10 cellular contexts compared by ENCODE assay signal in genomic region chr3:31219131-31219843, GRCh38.
DNase-seq lines count a peak whose midpoint lies in the region; ATAC-seq, FAIRE-seq and TF ChIP-seq lines count a peak whose summit lies in the region.
"Had no signal": no experiment of that assay in that cellular context is flagged by ENCODE, and none has a peak within 500 bp of the region (broad histone marks: within the 10 kb centered on the region; RNA-seq: fewer than 3 reads in every experiment).

No MANE protein-coding gene starts in this region.

- TF ChIP-seq POLR2A in GM12891 (IDR thresholded peaks at IDR 0.05; ENCODE audit: low read depth, low read length) (no peak), esophagus squamous epithelium (IDR thresholded peaks at IDR 0.05) (no peak)

- no peaks in the 10 kb centered on the region for H3K27me3 ChIP-seq in esophagus squamous epithelium
- H3K27me3 ChIP-seq: upper lobe of left lung had no signal

- TF ChIP-seq CTCF in fibroblast of mammary gland (conservative IDR thresholded peaks at IDR 0.05; ENCODE audit: control insufficient read depth, insufficient read depth, low read depth, low read length): no peak
- TF ChIP-seq CTCF in MCF 10A (IDR thresholded peaks at IDR 0.05; ENCODE audit: unreplicated experiment): no peak
- no peak for TF ChIP-seq CTCF in esophagus squamous epithelium (IDR thresholded peaks at IDR 0.05)

- H3K4me3 ChIP-seq in fibroblast of mammary gland (ENCODE audit: control insufficient read depth, low read depth, low read length): no peak overlapping the region
- H3K4me3 ChIP-seq in esophagus squamous epithelium: no peak overlapping the region
- H3K4me3 ChIP-seq: upper lobe of left lung had no signal

- H3K4me1 Mint-ChIP-seq in MCF 10A (ENCODE audit: insufficient read depth, unreplicated experiment): no peaks in the 10 kb centered on the region

- no peak for DNase-seq in GM12891 (ENCODE audit: insufficient read length, low spot score)
- DNase-seq in fibroblast of mammary gland (ENCODE audit: low read depth): peak; percentile 7
- DNase-seq in NCI-H526 (lab: John Stamatoyannopoulos, UW): no peak
- DNase-seq in NCI-H2081 treated with DMSO at 0.1 percent for 48 hours (lab: John Stamatoyannopoulos, UW): no peak
- no peak for DNase-seq in MCF 10A (ENCODE audit: unreplicated experiment)
- DNase-seq in esophagus squamous epithelium (lab: John Stamatoyannopoulos, UW): no peak
- DNase-seq: NCI-H774, upper lobe of left lung had no signal

- FAIRE-seq in GM12891 (lab: Jason Lieb, UNC): peak; percentile 89

- H3K36me3 Mint-ChIP-seq in MCF 10A (ENCODE audit: insufficient read depth, unreplicated experiment): no peaks in the 10 kb centered on the region

- no peak overlapping the region for H3K27ac ChIP-seq in esophagus squamous epithelium
- H3K27ac ChIP-seq: upper lobe of left lung had no signal

- intact Hi-C loops in MCF 10A (cut with micrococcal nuclease): no loop called here
- intact Hi-C loops in esophagus squamous epithelium (cut with DNase I): no loop called here

- H3K4me1 ChIP-seq in esophagus squamous epithelium: no peaks in the 10 kb centered on the region

- no TSS peak for BruUV-seq in MCF 10A (replicated peaks; lab: Mats Ljungman, UMichigan)

- H3K36me3 ChIP-seq in esophagus squamous epithelium: no peaks in the 10 kb centered on the region
- H3K36me3 ChIP-seq: upper lobe of left lung had no signal

- no peaks in the 10 kb centered on the region for H3K27me3 Mint-ChIP-seq in MCF 10A (ENCODE audit: insufficient read depth, unreplicated experiment)

- no peaks in the 10 kb centered on the region for H3K9me3 ChIP-seq in esophagus squamous epithelium
- H3K9me3 ChIP-seq: upper lobe of left lung had no signal

- POLR2A ChIA-PET in MCF 10A (lab: Yijun Ruan, JAX): no interaction called here

- ATAC-seq in GM21576 (IDR thresholded peaks at IDR 0.05; ENCODE audit: unreplicated experiment) (peak; percentile 49), HG03565 (IDR thresholded peaks at IDR 0.05; ENCODE audit: unreplicated experiment) (peak; percentile 69)

- CTCF ChIA-PET in MCF 10A (lab: Yijun Ruan, JAX): interaction anchor here (0.6 kb wide), 1 partner anchor 32 kb away, joined by 5 read pairs; no protein-coding TSS in a partner anchor

- no peak overlapping the region for H3K27ac Mint-ChIP-seq in MCF 10A (ENCODE audit: low read depth, unreplicated experiment)

- H3K9me3 Mint-ChIP-seq in MCF 10A (ENCODE audit: unreplicated experiment): peaks cover 5% of the 10 kb centered on the region

- no peak overlapping the region for H3K4me3 Mint-ChIP-seq in MCF 10A (ENCODE audit: unreplicated experiment)

- 44 to 66% methylated on average over 2 of the region's 2 CpGs for WGBS in esophagus squamous epithelium, 2 donors

TF ChIP-seq in GM12891, 5 proteins besides CTCF, POLR2A, EP300 and RAD21:
- no peak for TF ChIP-seq POLR2AphosphoS5 (IDR thresholded peaks at IDR 0.05; ENCODE audit: low read depth, low read length)
- TF ChIP-seq POU2F2 (IDR thresholded peaks at IDR 0.05; ENCODE audit: low read depth, low read length): no peak
- TF ChIP-seq TAF1 (IDR thresholded peaks at IDR 0.05; ENCODE audit: low read depth, low read length): no peak
- TF ChIP-seq SPI1 (IDR thresholded peaks at IDR 0.05; ENCODE audit: low read depth, low read length): no peak
- no peak for TF ChIP-seq PAX5 (IDR thresholded peaks at IDR 0.05; ENCODE audit: insufficient read depth, low read length, severe bottlenecking)
